In genomic region chr1:153127296-153127695, GRCh38 we compare ENCODE assay signal across 1 cellular context.
TF ChIP-seq lines count a peak whose summit lies in the region.

No MANE protein-coding gene starts in this region.

TF ChIP-seq in GM23338, 12 proteins besides CTCF, POLR2A, EP300 and RAD21 (continued from another document):
- no peak for TF ChIP-seq REST (IDR thresholded peaks at IDR 0.05; ENCODE audit: unreplicated experiment)
- TF ChIP-seq EZH2 (IDR thresholded peaks at IDR 0.05; ENCODE audit: low read depth, unreplicated experiment): no peak
- no peak for TF ChIP-seq JUNB (IDR thresholded peaks at IDR 0.05; ENCODE audit: unreplicated experiment)
- TF ChIP-seq STAT1 (IDR thresholded peaks at IDR 0.05; ENCODE audit: unreplicated experiment): no peak
- TF ChIP-seq ZNF462 (CRISPR knock-in tag; IDR thresholded peaks at IDR 0.05): no peak
- TF ChIP-seq POLR2AphosphoS5 (IDR thresholded peaks at IDR 0.05; ENCODE audit: low read depth): no peak
- TF ChIP-seq EZH2phosphoT487 (IDR thresholded peaks at IDR 0.05; ENCODE audit: unreplicated experiment): no peak
- TF ChIP-seq NANOG (IDR thresholded peaks at IDR 0.05; ENCODE audit: borderline replicate concordance): no peak
